Comparison of ENCODE assay signal across 16 cellular contexts in genomic region chr20:64145458-64146300, GRCh38. TPM values are rescaled to one million over a fixed set of nuclear protein-coding genes. Genes with fewer than 3 reads are reported as not detected.
DNase-seq lines count a peak whose midpoint lies in the region; FAIRE-seq and TF ChIP-seq lines count a peak whose summit lies in the region.
"Had no signal": no experiment of that assay in that cellular context is flagged by ENCODE, and none has a peak within 500 bp of the region (broad histone marks: within the 10 kb centered on the region; RNA-seq: fewer than 3 reads in every experiment).

No MANE protein-coding gene starts in this region.

- no peak overlapping the region for H2BK5ac ChIP-seq in mesendoderm (ENCODE audit: low read length)

- intact Hi-C loops in activated CD4-positive, alpha-beta T cell treated with anti-CD3 and anti-CD28 coated beads, Interleukin-2, amount 10 ng/mL, durations not matched to agents 24 days and 14 days (cut with micrococcal nuclease) = no loop called here
- intact Hi-C loops in kidney (cut with DNase I) = no loop called here

- H3K4me3 ChIP-seq in GM12875 (ENCODE audit: low read depth, low read length) (no peak overlapping the region), WERI-Rb-1 (ENCODE audit: low read depth, low read length) (no peak overlapping the region), mesendoderm (ENCODE audit: low read length) (no peak overlapping the region), kidney (ENCODE audit: low read length in 2 of 2) (no peak overlapping the region)
- H3K4me3 ChIP-seq: lung, prostate gland had no signal

- H2BK120ac ChIP-seq in mesendoderm (ENCODE audit: low read depth, low read length) = no peak overlapping the region

- H3K4me1 Mint-ChIP-seq in activated CD4-positive, alpha-beta T cell treated with anti-CD3 and anti-CD28 coated beads, Interleukin-2, amount 10 ng/mL, durations not matched to agents 24 days and 14 days = no peaks in the 10 kb centered on the region
- H3K4me1 Mint-ChIP-seq: central memory CD8-positive, alpha-beta T cell; T-cell had no signal

- H3K9ac ChIP-seq in mesendoderm (ENCODE audit: low read length) (no peak overlapping the region), kidney (ENCODE audit: low read length in 2 of 2) (no peak overlapping the region)

- no peak overlapping the region for H3K27ac ChIP-seq in WERI-Rb-1
- H3K27ac ChIP-seq in mesendoderm (ENCODE audit: low read depth, low read length) = no peak overlapping the region
- no peak overlapping the region for H3K27ac ChIP-seq in kidney (ENCODE audit: low read depth in 2 of 2, low read length in 2 of 2)
- H3K27ac ChIP-seq: prostate gland had no signal

- no peaks in the 10 kb centered on the region for H3K4me1 ChIP-seq in mesendoderm (ENCODE audit: control insufficient read depth, low read depth, low read length)
- no peaks in the 10 kb centered on the region for H3K4me1 ChIP-seq in kidney (ENCODE audit: control insufficient read depth in 1 of 2, insufficient read depth in 1 of 2, low read depth in 1 of 2, low read length in 2 of 2)
- H3K4me1 ChIP-seq: prostate gland had no signal

- H3K27me3 ChIP-seq in WERI-Rb-1 (ENCODE audit: insufficient read depth, low read depth, severe bottlenecking) = no peaks in the 10 kb centered on the region
- H3K27me3 ChIP-seq in mesendoderm (ENCODE audit: insufficient read depth, low read length, poor library complexity) = no peaks in the 10 kb centered on the region

- peaks cover 3% of the 10 kb centered on the region for H3K9me3 Mint-ChIP-seq in activated CD4-positive, alpha-beta T cell treated with anti-CD3 and anti-CD28 coated beads, Interleukin-2, amount 10 ng/mL, durations not matched to agents 24 days and 14 days

- no peak overlapping the region for H2BK15ac ChIP-seq in mesendoderm (replicated peaks; ENCODE audit: low read depth)

- H2AK5ac ChIP-seq in mesendoderm (ENCODE audit: low read length) = no peak overlapping the region

- H4K8ac ChIP-seq in mesendoderm (ENCODE audit: low read depth, low read length) = no peak overlapping the region

- DNase-seq in activated CD4-positive, alpha-beta T cell treated with anti-CD3 and anti-CD28 coated beads, Interleukin-2, amount 50 U/mL, for 48 hours = peak; percentile 20 to 38
- DNase-seq in activated CD4-positive, alpha-beta T cell treated with anti-CD3 and anti-CD28 coated beads, Interleukin-2, amount 10 ng/mL, durations not matched to agents 24 days and 14 days = no peak
- DNase-seq in WERI-Rb-1 (peak; percentile 35), mesendoderm (peak; percentile 21), kidney (no peak), NCI-H128 (lab: John Stamatoyannopoulos, UW; ENCODE audit: unreplicated experiment) (no peak)
- no peak for DNase-seq in activated CD4-positive, CD25-positive, alpha-beta regulatory T cell (lab: John Stamatoyannopoulos, UW)
- DNase-seq: T-cell had no signal

- H3K56ac ChIP-seq in mesendoderm (ENCODE audit: low read length) = no peak overlapping the region

- peak; percentile 15; the same call in 1 of the 2 replicates for TF ChIP-seq CTCF in GM12875 (IDR thresholded peaks at IDR 0.05; ENCODE audit: borderline replicate concordance, insufficient read depth, low read depth, low read length)
- TF ChIP-seq CTCF in WERI-Rb-1 (IDR thresholded peaks at IDR 0.05; ENCODE audit: low read depth, low read length) = peak; percentile 47; the same call in 1 of the 2 replicates
- no peak for TF ChIP-seq CTCF in kidney (IDR thresholded peaks at IDR 0.05; ENCODE audit: borderline replicate concordance, extremely low read depth, insufficient read depth)

- H3K23ac ChIP-seq in mesendoderm (ENCODE audit: low read length) = no peak overlapping the region

- no peaks in the 10 kb centered on the region for H3K79me2 ChIP-seq in mesendoderm (ENCODE audit: control insufficient read depth, insufficient read depth, low read length)

- H3K4me2 ChIP-seq in mesendoderm (ENCODE audit: low read length) = no peak overlapping the region

- no peak overlapping the region for H3K27ac Mint-ChIP-seq in activated CD4-positive, alpha-beta T cell treated with anti-CD3 and anti-CD28 coated beads, Interleukin-2, amount 10 ng/mL, durations not matched to agents 24 days and 14 days
- H3K27ac Mint-ChIP-seq: T-cell had no signal

- H3K4me3 Mint-ChIP-seq in activated CD4-positive, alpha-beta T cell treated with anti-CD3 and anti-CD28 coated beads, Interleukin-2, amount 10 ng/mL, durations not matched to agents 24 days and 14 days = no peak overlapping the region
- H3K4me3 Mint-ChIP-seq: central memory CD8-positive, alpha-beta T cell; T-cell had no signal

- no peak overlapping the region for H3K18ac ChIP-seq in mesendoderm (ENCODE audit: low read length)

- H3K36me3 Mint-ChIP-seq in activated CD4-positive, alpha-beta T cell treated with anti-CD3 and anti-CD28 coated beads, Interleukin-2, amount 10 ng/mL, durations not matched to agents 24 days and 14 days (ENCODE audit: low read depth) = no peaks in the 10 kb centered on the region
- H3K36me3 Mint-ChIP-seq: T-cell had no signal

- H3K27me3 Mint-ChIP-seq in activated CD4-positive, alpha-beta T cell treated with anti-CD3 and anti-CD28 coated beads, Interleukin-2, amount 10 ng/mL, durations not matched to agents 24 days and 14 days = no peaks in the 10 kb centered on the region

- H3K9me3 ChIP-seq in WERI-Rb-1 (ENCODE audit: severe bottlenecking) (no peaks in the 10 kb centered on the region), kidney (ENCODE audit: control insufficient read depth in 1 of 2, low read length in 2 of 2) (no peaks in the 10 kb centered on the region)
- H3K9me3 ChIP-seq: prostate gland had no signal

- no CpG with 5 or more reads among the region's 17 CpGs for WGBS in mesendoderm (ENCODE audit: extremely low coverage, insufficient coverage, low lambda C conversion rate)

- no peak overlapping the region for H4K5ac ChIP-seq in mesendoderm (ENCODE audit: low read length)

- H3K4ac ChIP-seq in mesendoderm (ENCODE audit: low read depth, low read length) = no peak overlapping the region

- no peak for FAIRE-seq in kidney (lab: Jason Lieb, UNC)
- FAIRE-seq: H54, urothelium cell line had no signal

- H3K79me1 ChIP-seq in mesendoderm (ENCODE audit: low read length) = no peaks in the 10 kb centered on the region

- no peaks in the 10 kb centered on the region for H3K36me3 ChIP-seq in WERI-Rb-1
- H3K36me3 ChIP-seq in mesendoderm (ENCODE audit: control insufficient read depth, insufficient read depth, low read length) = no peaks in the 10 kb centered on the region
- no peaks in the 10 kb centered on the region for H3K36me3 ChIP-seq in kidney (ENCODE audit: control insufficient read depth in 1 of 2, insufficient read depth in 2 of 2, low read length in 2 of 2)
- H3K36me3 ChIP-seq: prostate gland had no signal

RNA-seq across cellular contexts. Expression of gene MYT1, which starts 18.6 kb away (rescaled TPM):
- total RNA-seq in activated CD4-positive, alpha-beta T cell treated with anti-CD3 and anti-CD28 coated beads, Interleukin-2, amount 10 ng/mL, durations not matched to agents 24 days and 14 days = not detected in 2 replicates
- 0.32 TPM for polyA plus RNA-seq in mesendoderm (2013, experiment 1 of 2)
- polyA plus RNA-seq in mesendoderm (2013, experiment 2 of 2) = 0.31 TPM
- total RNA-seq in kidney = not detected
- polyA plus RNA-seq in kidney (ENCODE audit: insufficient read depth, low read depth, low replicate concordance) = not detected
- total RNA-seq: fibroblast of villous mesenchyme had no signal
- polyA plus RNA-seq: AG04450 had no signal

RNA-seq across cellular contexts. Expression of gene NPBWR2, which starts 38.3 kb away (rescaled TPM):
- total RNA-seq in activated CD4-positive, alpha-beta T cell treated with anti-CD3 and anti-CD28 coated beads, Interleukin-2, amount 10 ng/mL, durations not matched to agents 24 days and 14 days = not detected in 2 replicates
- not detected for polyA plus RNA-seq in mesendoderm (2013, experiment 1 of 2)
- polyA plus RNA-seq in mesendoderm (2013, experiment 2 of 2) = not detected
- total RNA-seq in kidney = not detected
- not detected for polyA plus RNA-seq in kidney (ENCODE audit: insufficient read depth, low read depth, low replicate concordance)
- total RNA-seq: fibroblast of villous mesenchyme, lung, prostate gland, T-cell had no signal
- polyA plus RNA-seq: AG04450, lung had no signal

Comparison
In these comparisons a context has a peak if more than half of its experiments do, and no peak if none do; other contexts are left out.
1. DNase-seq: peak in activated CD4-positive, alpha-beta T cell treated with anti-CD3 and anti-CD28 coated beads, Interleukin-2, amount 50 U/mL, for 48 hours (2 of 2), WERI-Rb-1 (single experiment) and mesendoderm (single experiment); none in activated CD4-positive, alpha-beta T cell treated with anti-CD3 and anti-CD28 coated beads, Interleukin-2, amount 10 ng/mL, durations not matched to agents 24 days and 14 days (single experiment), kidney (single experiment), NCI-H128 (single experiment) and activated CD4-positive, CD25-positive, alpha-beta regulatory T cell (0 of 4).